24 cellular contexts compared by ENCODE assay signal in the genomic region with DNA sequence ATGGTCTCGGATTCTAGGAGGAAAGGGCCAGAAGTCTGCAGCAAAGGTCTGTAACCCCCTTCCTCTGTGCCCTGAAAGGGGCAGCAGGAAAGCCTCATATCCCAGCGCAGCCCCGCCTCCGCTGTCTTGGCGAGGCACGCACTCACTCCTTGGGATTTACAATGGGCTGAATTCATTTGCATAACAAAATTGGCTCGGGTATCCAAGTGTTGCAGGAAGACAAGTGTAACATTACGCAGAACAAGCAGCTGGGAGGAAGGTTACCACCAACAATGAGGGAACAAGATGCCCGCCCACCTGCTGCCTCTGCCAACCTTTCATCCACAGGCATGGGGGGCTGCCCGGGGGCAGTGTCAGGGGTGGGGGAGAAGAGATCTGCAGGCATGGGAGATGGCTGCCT.
DNase-seq lines count a peak whose midpoint lies in the region; ATAC-seq, FAIRE-seq and TF ChIP-seq lines count a peak whose summit lies in the region.
"Had no signal": no experiment of that assay in that cellular context is flagged by ENCODE, and none has a peak within 500 bp of the region (broad histone marks: within the 10 kb centered on the region; RNA-seq: fewer than 3 reads in every experiment).

No MANE protein-coding gene starts in this region.

- no peak overlapping the region for H4K91ac ChIP-seq in H9 (ENCODE audit: insufficient read length, low read depth, low read length)

- H3K14ac ChIP-seq in H9 (ENCODE audit: insufficient read depth, low read length): no peak overlapping the region

- CTCF ChIA-PET in Calu3 (lab: Charles Lee): interaction anchor here (1.0 kb wide), 1 partner anchor 16 kb away, joined by 3 read pairs; no protein-coding TSS in a partner anchor

- H3K9me3 Mint-ChIP-seq in H9: no peaks in the 10 kb centered on the region
- no peaks in the 10 kb centered on the region for H3K9me3 Mint-ChIP-seq in Calu3 (ENCODE audit: low read depth, unreplicated experiment)
- H3K9me3 Mint-ChIP-seq: activated CD4-positive, alpha-beta memory T cell treated with anti-CD3 and anti-CD28 coated beads, Interleukin-2, amount 10 ng/mL, durations not matched to agents 7 days and 5 days; activated T-cell treated with anti-CD3 and anti-CD28 coated beads, Interleukin-2, amount 50 U/mL, for 4 hours; CD8-positive, alpha-beta T cell; T-helper 2 cell treated with Interferon-gamma antibody and Interleukin-4, amounts not matched to agents 5 μg/mL and 100 μg/mL, for 36 hours; type B pancreatic cell had no signal

- H3K4me1 ChIP-seq in H9 (ENCODE audit: insufficient read depth, low read length): peaks cover 16% of the 10 kb centered on the region; the same call in 1 of the 2 replicates
- H3K4me1 ChIP-seq: lower lobe of right lung, Peyer's patch had no signal

- H3K79me2 ChIP-seq in H9 (ENCODE audit: insufficient read depth, low read length): no peaks in the 10 kb centered on the region

- H4K20me1 ChIP-seq in H9 (ENCODE audit: control insufficient read depth, insufficient read depth, insufficient read length): no peaks in the 10 kb centered on the region

- no peak overlapping the region for H3K4ac ChIP-seq in H9 (ENCODE audit: low read depth, low read length)

- H2AFZ ChIP-seq in H9 (ENCODE audit: low read length): no peak overlapping the region

- no peaks in the 10 kb centered on the region for H3K9me3 ChIP-seq in H9 (ENCODE audit: control insufficient read depth, low read depth, low read length)
- H3K9me3 ChIP-seq: lower lobe of right lung, Peyer's patch had no signal

- no peak for TF ChIP-seq CTCF in H9 (conservative IDR thresholded peaks at IDR 0.05)
- no peak for TF ChIP-seq CTCF in Calu3 (IDR thresholded peaks at IDR 0.05; ENCODE audit: unreplicated experiment)

- H3K27ac Mint-ChIP-seq in H9: no peak overlapping the region
- no peak overlapping the region for H3K27ac Mint-ChIP-seq in Calu3 (ENCODE audit: unreplicated experiment)
- H3K27ac Mint-ChIP-seq: activated CD4-positive, alpha-beta memory T cell treated with anti-CD3 and anti-CD28 coated beads, Interleukin-2, amount 10 ng/mL, durations not matched to agents 7 days and 5 days; CD8-positive, alpha-beta T cell; T-helper 2 cell treated with Interferon-gamma antibody and Interleukin-4, amounts not matched to agents 5 μg/mL and 100 μg/mL, for 36 hours; type B pancreatic cell had no signal

- H3K27me3 ChIP-seq in H9 (ENCODE audit: insufficient read depth, low read length): no peaks in the 10 kb centered on the region
- H3K27me3 ChIP-seq: Peyer's patch had no signal

- no peak overlapping the region for H2BK15ac ChIP-seq in H9 (ENCODE audit: low read depth, low read length)

- DNase-seq in COR-L47 (lab: John Stamatoyannopoulos, UW) (peak; percentile 83), H9 (peak; percentile 91), NCI-H2171 (lab: John Stamatoyannopoulos, UW) (peak; percentile 74), iPS DF 19.7 (ENCODE audit: low read depth, low spot score) (peak; percentile 48), Calu3 (no peak), GM19239 (ENCODE audit: insufficient read length, low spot score) (no peak)
- DNase-seq: activated CD4-positive, alpha-beta memory T cell treated with anti-CD3 and anti-CD28 coated beads, Interleukin-2, amount 10 ng/mL, durations not matched to agents 7 days and 5 days; activated CD4-positive, CD25-positive, alpha-beta regulatory T cell; activated naive CD4-positive, alpha-beta T cell treated with Interleukin-2 at 50 U/mL for 16 hours; activated T-cell treated with anti-CD3 and anti-CD28 coated beads, Interleukin-2, amount 50 U/mL, for 4 hours; amniotic stem cell; CD8-positive, alpha-beta T cell; cortex of kidney; HCEC 1CT; islet precursor cell; lower lobe of right lung; nucleus accumbens; Peyer's patch; retina had no signal

- H3K27ac ChIP-seq in H9 (ENCODE audit: insufficient read length, low read depth, low read length): no peak overlapping the region
- H3K27ac ChIP-seq: lower lobe of right lung, Peyer's patch had no signal

- H3K36me3 Mint-ChIP-seq in H9 (ENCODE audit: insufficient read depth in 1 of 3, low read depth in 3 of 3) (no peaks in the 10 kb centered on the region), Calu3 (ENCODE audit: insufficient read depth, unreplicated experiment) (no peaks in the 10 kb centered on the region)
- H3K36me3 Mint-ChIP-seq: CD8-positive, alpha-beta T cell; type B pancreatic cell had no signal

- no peak overlapping the region for H3K18ac ChIP-seq in H9 (ENCODE audit: insufficient read length, low read depth, low read length)

- no peak overlapping the region for H2BK20ac ChIP-seq in H9 (ENCODE audit: low read depth, low read length, poor library complexity, severe bottlenecking)

- peak overlapping the region; percentile 9 for H3K4me2 ChIP-seq in H9 (ENCODE audit: insufficient read depth, insufficient read length, low read length)

- no peak overlapping the region for H4K8ac ChIP-seq in H9 (replicated peaks; ENCODE audit: insufficient read length, low read depth, low read length)

- H3K23ac ChIP-seq in H9 (ENCODE audit: insufficient read length, low read depth, low read length): no peak overlapping the region

- no peak overlapping the region for H3K9ac ChIP-seq in H9 (ENCODE audit: extremely low read depth, insufficient read length, low read length)

- no peak overlapping the region for H2BK12ac ChIP-seq in H9 (ENCODE audit: insufficient read length, low read depth, low read length)

- H3K4me3 Mint-ChIP-seq in H9: peak overlapping the region in 1 of 2 experiments; percentile 48; a peak in 1 of 5 replicates
- no peak overlapping the region for H3K4me3 Mint-ChIP-seq in Calu3 (ENCODE audit: low read depth, unreplicated experiment)
- H3K4me3 Mint-ChIP-seq: activated CD4-positive, alpha-beta memory T cell treated with anti-CD3 and anti-CD28 coated beads, Interleukin-2, amount 10 ng/mL, durations not matched to agents 7 days and 5 days; activated T-cell treated with anti-CD3 and anti-CD28 coated beads, Interleukin-2, amount 50 U/mL, for 4 hours; CD8-positive, alpha-beta T cell; T-helper 2 cell treated with Interferon-gamma antibody and Interleukin-4, amounts not matched to agents 5 μg/mL and 100 μg/mL, for 36 hours; type B pancreatic cell had no signal

- intact Hi-C loops in Calu3 (cut with micrococcal nuclease; ENCODE audit: unreplicated experiment): no loop called here

- H3K27me3 Mint-ChIP-seq in H9 (ENCODE audit: low read depth) (peaks cover 38% of the 10 kb centered on the region), Calu3 (ENCODE audit: unreplicated experiment) (peaks cover 92% of the 10 kb centered on the region)

- no TSS peak for BruUV-seq in Calu3 (replicated peaks; lab: Mats Ljungman, UMichigan)

- no peak overlapping the region for H2BK120ac ChIP-seq in H9 (ENCODE audit: low read depth, low read length, poor library complexity, severe bottlenecking)

- no peak overlapping the region for H3T11ph ChIP-seq in H9 (ENCODE audit: low read length)

- H3K23me2 ChIP-seq in H9 (ENCODE audit: insufficient read length, low read depth, low read length, poor library complexity, severe bottlenecking): no peaks in the 10 kb centered on the region

- H2AK5ac ChIP-seq in H9 (ENCODE audit: insufficient read length, low read length): no peak overlapping the region

- H4K5ac ChIP-seq in H9 (ENCODE audit: insufficient read length, low read depth, low read length): no peak overlapping the region

- no CpG with 5 or more reads among the region's 10 CpGs for WGBS in H9 (ENCODE audit: extremely low coverage, insufficient read length, low lambda C conversion rate)

- H3K56ac ChIP-seq in H9 (ENCODE audit: insufficient read length, low read depth, low read length): no peak overlapping the region

- ATAC-seq in HG02885 (IDR thresholded peaks at IDR 0.05; ENCODE audit: poor library complexity, unreplicated experiment): no peak
- ATAC-seq in GM18873 (IDR thresholded peaks at IDR 0.05; ENCODE audit: low FRiP score, unreplicated experiment): no peak
- ATAC-seq: activated T-cell treated with anti-CD3 and anti-CD28 coated beads, Interleukin-2, amount 50 U/mL, for 4 hours; CD8-positive, alpha-beta T cell; lower lobe of right lung had no signal

- H2BK5ac ChIP-seq in H9 (ENCODE audit: insufficient read length, low read length): no peak overlapping the region

- H3K4me1 Mint-ChIP-seq in H9 (peaks cover 69 to 73% of the 10 kb centered on the region in 2 experiments), Calu3 (ENCODE audit: low read depth, unreplicated experiment) (no peaks in the 10 kb centered on the region)

- no peak for FAIRE-seq in GM19239 (lab: Jason Lieb, UNC)
- FAIRE-seq: bronchial epithelial cell had no signal

- no peaks in the 10 kb centered on the region for H3K79me1 ChIP-seq in H9 (ENCODE audit: insufficient read depth, low read depth, low read length, poor library complexity, severe bottlenecking)

Comparison
In these comparisons a context has a peak if more than half of its experiments do, and no peak if none do; other contexts are left out.
1. DNase-seq: peak in COR-L47 (single experiment), H9 (single experiment), NCI-H2171 (single experiment) and iPS DF 19.7 (single experiment); none in Calu3 (single experiment) and GM19239 (single experiment).